ENCODE assay signal across 22 cellular contexts in the genomic region with DNA sequence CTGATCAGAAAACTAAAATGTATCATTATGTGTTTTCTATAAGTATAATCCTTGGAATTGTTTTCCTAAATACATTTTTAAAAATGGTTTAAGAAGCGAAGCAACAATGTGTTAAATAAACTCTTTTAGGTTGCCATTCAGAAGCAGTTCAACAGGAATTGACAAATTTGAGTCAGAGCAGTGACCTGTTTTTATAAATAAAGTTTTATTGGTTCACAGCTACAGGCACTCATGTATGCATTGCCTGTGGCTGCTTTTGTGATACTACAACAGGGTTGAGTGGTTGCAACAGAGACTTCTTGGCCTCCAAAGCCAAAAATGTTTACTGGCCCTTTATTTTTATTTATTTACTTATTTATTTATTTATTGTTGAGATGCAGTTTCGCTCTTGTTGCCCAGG.
"Had no signal": no experiment of that assay in that cellular context is flagged by ENCODE, and none has a peak within 500 bp of the region (broad histone marks: within the 10 kb centered on the region; RNA-seq: fewer than 3 reads in every experiment).

No MANE protein-coding gene starts in this region.

- H3K4me2 ChIP-seq: KMS-11, PC-9 had no signal

- FAIRE-seq: HepG2 had no signal

- H3K36me3 ChIP-seq: Peyer's patch, SJSA1 had no signal

- H2AFZ ChIP-seq: PC-9 had no signal

- H3K27me3 ChIP-seq: Peyer's patch, SJSA1 had no signal

- H3K27ac ChIP-seq: KMS-11, PC-9, Peyer's patch, SJSA1, SK-N-MC had no signal

- H3K9ac ChIP-seq: KMS-11 had no signal

- H3K4me3 ChIP-seq: PC-9, Peyer's patch, SJSA1, SK-N-MC had no signal

- DNase-seq: IMR-90, Kasumi-1, MM.1S, NCI-H1092 treated with DMSO at 0.1 percent for 48 hours, NCI-H1436, NCI-H1694 treated with DMSO at 0.1 percent for 48 hours, NCI-H1930, NCI-H2081, NCI-H2107, NCI-H226, NCI-H510A treated with DMSO at 0.1 percent for 48 hours, NCI-H526, NCI-H82, OCI-M1, PC-9, Peyer's patch, Right ventricle myocardium superior, SIG-M5 had no signal

- H3K4me1 ChIP-seq: Peyer's patch, SJSA1 had no signal

- H3K9me3 ChIP-seq: Peyer's patch, SJSA1 had no signal

- ATAC-seq: HepG2 had no signal
